9 cellular contexts compared by ENCODE assay signal in the genomic region with DNA sequence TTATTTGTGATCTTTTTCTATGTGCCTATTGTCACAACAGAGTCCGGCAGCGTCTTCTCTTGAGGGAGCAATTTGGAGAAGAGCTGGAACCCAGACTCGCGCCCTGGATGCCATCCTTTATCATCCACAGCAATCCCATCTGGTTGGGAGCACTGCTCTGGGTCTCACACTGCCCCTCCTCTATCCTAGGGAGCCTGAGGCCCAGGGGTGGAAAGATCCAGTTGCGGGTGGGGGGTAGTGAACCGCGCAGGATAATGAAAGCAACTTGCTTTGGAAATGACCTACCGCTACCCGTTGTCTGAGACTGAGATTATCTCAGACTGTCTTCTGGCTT. TPM values are rescaled to one million over a fixed set of nuclear protein-coding genes. Genes with fewer than 3 reads are reported as not detected.
A peak's percentile ranks its signal among the peaks of the same experiment; 100 is the strongest.
DNase-seq lines count a peak whose midpoint lies in the region; ATAC-seq and TF ChIP-seq lines count a peak whose summit lies in the region.
"Had no signal": no experiment of that assay in that cellular context is flagged by ENCODE, and none has a peak within 500 bp of the region (broad histone marks: within the 10 kb centered on the region; RNA-seq: fewer than 3 reads in every experiment).

No MANE protein-coding gene starts in this region.

- POLR2A ChIA-PET in HEK293T (lab: Yijun Ruan, JAX) = interaction anchor here (1.2 to 8.2 kb wide), 14 partner anchors 9 to 133 kb away, joined by 3 to 81 read pairs (median 11); partner anchors contain the start of genes AUP1, C2orf81, CCDC142 and HTRA2

- H3K4me2 ChIP-seq in GM23338 = peak overlapping the region; percentile 97

- DNase-seq in GM23338 (ENCODE audit: low spot score) (no peak), fibroblast of villous mesenchyme (ENCODE audit: low read depth) (peak; percentile 37), gastrocnemius medialis (no peak), NCI-H526 (lab: John Stamatoyannopoulos, UW) (no peak), HEK293T (ENCODE audit: extremely low spot score) (no peak), NCI-H1105 (lab: John Stamatoyannopoulos, UW) (no peak)
- DNase-seq in T-helper 2 cell treated with Interferon-gamma antibody and Interleukin-4, amounts not matched to agents 5 μg/mL and 100 μg/mL, for 36 hours (ENCODE audit: low spot score) = no peak
- DNase-seq: NCI-H187 treated with DMSO at 0.1 percent for 48 hours had no signal

- ATAC-seq in GM23338 (no peak), gastrocnemius medialis (no peak), HG02678 (IDR thresholded peaks at IDR 0.05; ENCODE audit: unreplicated experiment) (no peak)

- H3K27me3 Mint-ChIP-seq in GM23338 (ENCODE audit: insufficient read depth, low read depth, poor library complexity) = peaks cover 27% of the 10 kb centered on the region
- H3K27me3 Mint-ChIP-seq in T-helper 2 cell treated with Interferon-gamma antibody and Interleukin-4, amounts not matched to agents 5 μg/mL and 100 μg/mL, for 36 hours (ENCODE audit: low read depth) = no peaks in the 10 kb centered on the region

- peaks cover 10% of the 10 kb centered on the region for H3K79me2 ChIP-seq in GM23338 (replicated peaks; ENCODE audit: insufficient read depth)

- H3K36me3 Mint-ChIP-seq in GM23338 (ENCODE audit: low read depth) = peaks cover 17% of the 10 kb centered on the region
- peaks cover 28% of the 10 kb centered on the region for H3K36me3 Mint-ChIP-seq in T-helper 2 cell treated with Interferon-gamma antibody and Interleukin-4, amounts not matched to agents 5 μg/mL and 100 μg/mL, for 36 hours (ENCODE audit: low read depth)

- in situ Hi-C loops in gastrocnemius medialis (cut with MboI; ENCODE audit: low sequenced_read_pairs in 4 of 4) = loop anchor here in 1 of 4 donors (25.0 kb wide), 1 partner anchor 378 kb away; the partner anchor contains the start of gene HK2

- peaks cover 32% of the 10 kb centered on the region for H3K4me1 Mint-ChIP-seq in GM23338
- H3K4me1 Mint-ChIP-seq in T-helper 2 cell treated with Interferon-gamma antibody and Interleukin-4, amounts not matched to agents 5 μg/mL and 100 μg/mL, for 36 hours (ENCODE audit: low read depth) = peaks cover 43% of the 10 kb centered on the region

- H3K9me2 ChIP-seq in GM23338 (ENCODE audit: insufficient read depth) = no peaks in the 10 kb centered on the region

- H3K4me1 ChIP-seq in GM23338 (ENCODE audit: insufficient read depth) (peaks cover 17% of the 10 kb centered on the region), gastrocnemius medialis (peaks cover 26 to 33% of the 10 kb centered on the region in 2 donors)

- peaks cover 4% of the 10 kb centered on the region; the same call in 1 of the 2 replicates for H4K20me1 ChIP-seq in GM23338 (replicated peaks; ENCODE audit: insufficient read depth)

- CTCF ChIA-PET in HEK293T (lab: Yijun Ruan, JAX) = interaction anchor here (1.0 kb wide), 1 partner anchor 25 kb away, joined by 3 read pairs; no protein-coding TSS in a partner anchor

- H3K27ac Mint-ChIP-seq in GM23338 = peak overlapping the region; percentile 97
- peak overlapping the region; percentile 98 for H3K27ac Mint-ChIP-seq in T-helper 2 cell treated with Interferon-gamma antibody and Interleukin-4, amounts not matched to agents 5 μg/mL and 100 μg/mL, for 36 hours

- H3K4me3 ChIP-seq in GM23338 (peak overlapping the region; percentile 99), fibroblast of villous mesenchyme (ENCODE audit: low read depth, low read length) (peak overlapping the region; percentile 79), gastrocnemius medialis (peak overlapping the region; percentile 56 to 70 (median 64))

- no peaks in the 10 kb centered on the region; the same call in 1 of the 3 replicates for H3K9me3 Mint-ChIP-seq in GM23338
- no peaks in the 10 kb centered on the region for H3K9me3 Mint-ChIP-seq in T-helper 2 cell treated with Interferon-gamma antibody and Interleukin-4, amounts not matched to agents 5 μg/mL and 100 μg/mL, for 36 hours

- intact Hi-C loops in gastrocnemius medialis (cut with DNase I; ENCODE audit: low total_unique reads) = loop anchor here (10.0 kb wide), 3 partner anchors 264 to 1224 kb away; partner anchors contain the start of genes CCT7, HK2, MTHFD2 and PRADC1

- TF ChIP-seq CTCF in GM23338 (conservative IDR thresholded peaks at IDR 0.05; ENCODE audit: low read depth in 2 of 2) (no peak), fibroblast of villous mesenchyme (IDR thresholded peaks at IDR 0.05; ENCODE audit: insufficient read depth, low read depth, low read length) (no peak), gastrocnemius medialis (IDR thresholded peaks at IDR 0.05 in 4 of 5, conservative IDR thresholded peaks at IDR 0.05 in 1 of 5) (no peak)

- TF ChIP-seq POLR2A in gastrocnemius medialis (IDR thresholded peaks at IDR 0.05) = no peak

- H3K27me3 ChIP-seq in GM23338 (ENCODE audit: insufficient read depth) = no peaks in the 10 kb centered on the region
- no peaks in the 10 kb centered on the region for H3K27me3 ChIP-seq in gastrocnemius medialis

- peak overlapping the region; percentile 88 for H3K27ac ChIP-seq in GM23338 (ENCODE audit: low read depth)
- peak overlapping the region; percentile 59 to 84 (median 73) for H3K27ac ChIP-seq in gastrocnemius medialis

- H3K36me3 ChIP-seq in GM23338 (ENCODE audit: insufficient read depth) (no peaks in the 10 kb centered on the region; the same call in 1 of the 2 replicates), gastrocnemius medialis (peaks cover 0 to 29% of the 10 kb centered on the region in 2 donors)

- H3F3A ChIP-seq in GM23338 (replicated peaks; ENCODE audit: low read depth) = peaks cover 12% of the 10 kb centered on the region; the same call in 1 of the 2 replicates

- no peaks in the 10 kb centered on the region for H3K9me3 ChIP-seq in gastrocnemius medialis

- H3K4me3 Mint-ChIP-seq in GM23338 = peak overlapping the region; percentile 94
- peak overlapping the region; percentile 93 for H3K4me3 Mint-ChIP-seq in T-helper 2 cell treated with Interferon-gamma antibody and Interleukin-4, amounts not matched to agents 5 μg/mL and 100 μg/mL, for 36 hours

- no peak overlapping the region for H2AFZ ChIP-seq in GM23338

TF ChIP-seq in HEK293T, 16 proteins besides CTCF, POLR2A, EP300 and RAD21:
- TF ChIP-seq SP1 (IDR thresholded peaks at IDR 0.05) = no peak
- TF ChIP-seq CTBP1 (IDR thresholded peaks at IDR 0.05; ENCODE audit: borderline replicate concordance) = no peak
- no peak for TF ChIP-seq FOXA1 (IDR thresholded peaks at IDR 0.05)
- no peak for TF ChIP-seq TARDBP (IDR thresholded peaks at IDR 0.05)
- no peak for TF ChIP-seq LEF1 (IDR thresholded peaks at IDR 0.05; ENCODE audit: borderline replicate concordance)
- no peak for TF ChIP-seq NFRKB (IDR thresholded peaks at IDR 0.05)
- no peak for TF ChIP-seq L3MBTL2 (conservative IDR thresholded peaks at IDR 0.05)
- TF ChIP-seq BHLHE40 (IDR thresholded peaks at IDR 0.05; ENCODE audit: borderline replicate concordance) = no peak
- no peak for TF ChIP-seq FOXM1 (IDR thresholded peaks at IDR 0.05; ENCODE audit: borderline replicate concordance)
- no peak for TF ChIP-seq ARNT (IDR thresholded peaks at IDR 0.05)
- TF ChIP-seq ELF4 (IDR thresholded peaks at IDR 0.05) = no peak
- TF ChIP-seq PKNOX1 (IDR thresholded peaks at IDR 0.05) = no peak
- TF ChIP-seq ZNF384 (IDR thresholded peaks at IDR 0.05) = no peak
- TF ChIP-seq FOXK2 (IDR thresholded peaks at IDR 0.05) = no peak
- no peak for TF ChIP-seq SUZ12 (IDR thresholded peaks at IDR 0.05)
- no peak for TF ChIP-seq HDGF (IDR thresholded peaks at IDR 0.05; ENCODE audit: borderline replicate concordance)

RNA-seq across cellular contexts. Expression of gene WBP1, which starts 0.7 kb away (rescaled TPM):
- 52.4 and 64.4 TPM in 2 replicates for total RNA-seq in GM23338 (2014; rRNA removed; shearing (Covaris generic))
- 53.0 and 62.0 TPM in 2 replicates for polyA plus RNA-seq in GM23338 (2016; fragmentation: Nextera tagmentation; extraction: Ambion mirVana)
- total RNA-seq in fibroblast of villous mesenchyme = 45.4 and 50.5 TPM in 2 replicates
- 10 to 100 TPM; 10.7 to 17.5 (median 16.5) TPM for total RNA-seq in gastrocnemius medialis

RNA-seq across cellular contexts. Expression of gene INO80B, which starts 4.0 kb away (rescaled TPM):
- total RNA-seq in GM23338 (2014; rRNA removed; shearing (Covaris generic)) = 17.5 and 21.8 TPM in 2 replicates
- 5.1 and 6.1 TPM in 2 replicates for polyA plus RNA-seq in GM23338 (2016; fragmentation: Nextera tagmentation; extraction: Ambion mirVana)
- total RNA-seq in fibroblast of villous mesenchyme (10.0 and 11.7 TPM in 2 replicates), gastrocnemius medialis (10 to 100 TPM; 14.5 to 51.9 (median 41.1) TPM)

RNA-seq across cellular contexts. Expression of gene MOGS, which starts 6.3 kb away (rescaled TPM):
- 56.5 and 61.6 TPM in 2 replicates for total RNA-seq in GM23338 (2014; rRNA removed; shearing (Covaris generic))
- 9.7 and 10.4 TPM in 2 replicates for polyA plus RNA-seq in GM23338 (2016; fragmentation: Nextera tagmentation; extraction: Ambion mirVana)
- total RNA-seq in fibroblast of villous mesenchyme = 52.2 and 62.2 TPM in 2 replicates
- total RNA-seq in gastrocnemius medialis = 10 to 100 TPM; 27.2 to 33.9 (median 31.7) TPM

RNA-seq across cellular contexts. Expression of gene MRPL53, which starts 13.6 kb away (rescaled TPM):
- 7.7 and 8.2 TPM in 2 replicates for total RNA-seq in GM23338 (2014; rRNA removed; shearing (Covaris generic))
- 65.1 and 70.4 TPM in 2 replicates for polyA plus RNA-seq in GM23338 (2016; fragmentation: Nextera tagmentation; extraction: Ambion mirVana)
- total RNA-seq in fibroblast of villous mesenchyme (21.2 and 23.5 TPM in 2 replicates), gastrocnemius medialis (10 to 100 TPM; 26.5 to 48.7 (median 41.5) TPM)

RNA-seq across cellular contexts. Expression of gene RTKN, which starts 17.2 kb away (rescaled TPM):
- total RNA-seq in GM23338 (2014; rRNA removed; shearing (Covaris generic)) = 42.8 and 50.0 TPM in 2 replicates
- 20.4 and 24.5 TPM in 2 replicates for polyA plus RNA-seq in GM23338 (2016; fragmentation: Nextera tagmentation; extraction: Ambion mirVana)
- total RNA-seq in fibroblast of villous mesenchyme = 17.4 and 18.1 TPM in 2 replicates
- 10 to 100 TPM in 1 of 4 donors, 1 to 10 TPM in 3; 2.2 to 17.6 (median 5.9) TPM for total RNA-seq in gastrocnemius medialis
